In the genomic region with DNA sequence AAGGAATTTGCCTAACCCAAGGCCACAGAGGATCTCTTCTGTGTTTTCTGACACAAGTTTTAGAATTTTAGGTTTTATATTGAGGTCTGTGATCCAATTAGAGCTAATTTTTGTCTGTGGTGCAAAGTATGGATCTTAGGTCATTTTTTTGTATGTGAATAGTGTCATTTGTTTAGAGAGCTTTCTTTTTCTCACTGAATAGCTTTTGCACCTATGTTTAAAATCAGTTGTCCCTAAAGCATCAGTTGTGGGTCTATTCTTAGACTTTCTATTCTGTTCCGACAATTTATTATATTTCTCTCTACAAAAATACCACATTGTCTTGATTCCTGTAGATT, we compare ENCODE assay signal across 8 cellular contexts. TPM values are rescaled to one million over a fixed set of nuclear protein-coding genes. Genes with fewer than 3 reads are reported as not detected.
DNase-seq lines count a peak whose midpoint lies in the region; ATAC-seq, FAIRE-seq and TF ChIP-seq lines count a peak whose summit lies in the region.

No MANE protein-coding gene starts in this region.

- no peak overlapping the region for H2AK5ac ChIP-seq in IMR-90 (ENCODE audit: low read depth, low read length)

- POLR2A ChIA-PET in IMR-90 (lab: Charles Lee; ENCODE audit: unreplicated experiment): no interaction called here

- intact Hi-C loops in IMR-90 (cut with micrococcal nuclease) (loop anchor here (1.0 kb wide), 1 partner anchor 41 kb away; a partner anchor contains a TSS), pancreas (cut with DNase I) (no loop called here)

- H3K79me1 ChIP-seq in IMR-90 (ENCODE audit: low read depth in 1 of 2, low read length in 2 of 2): peaks cover 0 to 7% of the 10 kb centered on the region in 2 experiments; a peak in 2 of 4 replicates

- peak overlapping the region; percentile 86 for H3K4me3 ChIP-seq in IMR-90 (ENCODE audit: insufficient read depth, low read depth, low read length)
- peak overlapping the region; percentile 100 for H3K4me3 ChIP-seq in effector memory CD4-positive, alpha-beta T cell (ENCODE audit: insufficient read depth, low read depth, low read length, poor library complexity, severe bottlenecking)
- peak overlapping the region; percentile 55 to 73 (median 63) for H3K4me3 ChIP-seq in pancreas

- no peak overlapping the region for H2BK20ac ChIP-seq in IMR-90 (ENCODE audit: low read depth, low read length)

- in situ Hi-C loops in IMR-90 (cut with MboI; ENCODE audit: low sequenced_read_pairs): no loop called here
- in situ Hi-C loops in KBM-7 (cut with MboI; ENCODE audit: low pct_unique_long_range_greater_than_20kb, low sequenced_read_pairs): no loop called here

- BruUV-seq in IMR-90 (replicated peaks; lab: Mats Ljungman, UMichigan): no TSS peak

- peak overlapping the region; percentile 60; the same call in 1 of the 2 replicates for H3K56ac ChIP-seq in IMR-90 (ENCODE audit: extremely low read depth, insufficient read depth, low read length)

- dilution Hi-C loops in IMR-90 (cut with HindIII; ENCODE audit: low sequenced_read_pairs, unreplicated experiment): no loop called here

- H3K9me1 ChIP-seq in IMR-90 (ENCODE audit: insufficient read depth, low read length): no peaks in the 10 kb centered on the region

- DNase-seq in IMR-90 (no peak), pancreas (no peak), DMS53 (lab: John Stamatoyannopoulos, UW) (no peak), KBM-7 (no peak)
- DNase-seq in effector memory CD4-positive, alpha-beta T cell: no peak
- no peak for DNase-seq in stimulated activated CD4-positive, alpha-beta T cell treated with anti-CD3 and anti-CD28 coated beads, Interleukin-2, amount 100 ng/mL, for 24 hours

- H2AK9ac ChIP-seq in IMR-90 (replicated peaks; ENCODE audit: low read depth, low read length, poor library complexity): no peak overlapping the region

- CTCF ChIA-PET in IMR-90 (lab: Yijun Ruan, JAX): no interaction called here

- H3K4me2 ChIP-seq in IMR-90 (ENCODE audit: low read depth, low read length): peak overlapping the region; percentile 73

- H2AFZ ChIP-seq in IMR-90 (replicated peaks; ENCODE audit: low read length, poor library complexity): peak overlapping the region; percentile 38

- no peak for FAIRE-seq in pancreas (lab: Jason Lieb, UNC)

- no peaks in the 10 kb centered on the region for H3K9me3 ChIP-seq in IMR-90 (ENCODE audit: control insufficient read depth, insufficient read depth, low read length)
- no peaks in the 10 kb centered on the region for H3K9me3 ChIP-seq in effector memory CD4-positive, alpha-beta T cell (ENCODE audit: control insufficient read depth, low read length)
- H3K9me3 ChIP-seq in pancreas: no peaks in the 10 kb centered on the region

- no CpG with 5 or more reads among the region's 1 CpG for WGBS in IMR-90 (ENCODE audit: extremely low coverage in 2 of 2, insufficient read length in 1 of 2), 2 experiments
- WGBS in pancreas, 2 donors: 7 to 11% methylated on average over 1 of the region's 1 CpG

- TF ChIP-seq CTCF in 22Rv1 (IDR thresholded peaks at IDR 0.05) (no peak), IMR-90 (conservative IDR thresholded peaks at IDR 0.05; ENCODE audit: low read depth, low read length) (no peak), pancreas (IDR thresholded peaks at IDR 0.05) (no peak)

- no peak overlapping the region for H2BK15ac ChIP-seq in IMR-90 (ENCODE audit: low read depth, low read length)

- TF ChIP-seq POLR2A in IMR-90 (IDR thresholded peaks at IDR 0.05; ENCODE audit: low read depth, low read length): no peak

- H4K20me1 ChIP-seq in IMR-90 (ENCODE audit: insufficient read depth, low read length): no peaks in the 10 kb centered on the region

- H3K4me1 ChIP-seq in IMR-90 (ENCODE audit: control insufficient read depth, insufficient read depth, low read length) (no peaks in the 10 kb centered on the region), pancreas (peaks cover 0 to 27% (median 4%) of the 10 kb centered on the region in 3 donors)
- peaks cover 7% of the 10 kb centered on the region for H3K4me1 ChIP-seq in effector memory CD4-positive, alpha-beta T cell (ENCODE audit: control insufficient read depth, insufficient read depth, low read length, poor library complexity, severe bottlenecking)

- H3K18ac ChIP-seq in IMR-90 (ENCODE audit: low read depth, low read length): no peak overlapping the region

- no peaks in the 10 kb centered on the region for H3K36me3 ChIP-seq in IMR-90 (ENCODE audit: control insufficient read depth, insufficient read depth, low read length)
- peaks cover 7% of the 10 kb centered on the region for H3K36me3 ChIP-seq in effector memory CD4-positive, alpha-beta T cell (ENCODE audit: control insufficient read depth, insufficient read depth, low read length)
- no peaks in the 10 kb centered on the region for H3K36me3 ChIP-seq in pancreas

- H3K27me3 ChIP-seq in IMR-90 (ENCODE audit: control insufficient read depth, insufficient read depth, low read length): no peaks in the 10 kb centered on the region
- no peaks in the 10 kb centered on the region for H3K27me3 ChIP-seq in effector memory CD4-positive, alpha-beta T cell (replicated peaks; ENCODE audit: control insufficient read depth, insufficient read depth, low read length, poor library complexity, severe bottlenecking)
- H3K27me3 ChIP-seq in pancreas: no peaks in the 10 kb centered on the region

- no peak overlapping the region for H3K14ac ChIP-seq in IMR-90 (replicated peaks; ENCODE audit: low read depth, low read length)

- 0 out of 2 replicates have a peak overlapping the region, but pooled peaks have one; percentile 51 for H3K23ac ChIP-seq in IMR-90 (ENCODE audit: low read depth, low read length)

- no peak overlapping the region for H4K91ac ChIP-seq in IMR-90 (ENCODE audit: insufficient read depth, low read depth, low read length)

- H2BK120ac ChIP-seq in IMR-90 (ENCODE audit: low read depth, low read length): no peak overlapping the region

- peak overlapping the region; percentile 43; the same call in 1 of the 2 replicates for H3K9ac ChIP-seq in IMR-90 (ENCODE audit: low read depth, low read length)

- peak; percentile 24 for ATAC-seq in GM19395 (IDR thresholded peaks at IDR 0.05; ENCODE audit: unreplicated experiment)
- no peak for ATAC-seq in IMR-90 (ENCODE audit: low read depth)
- no peak for ATAC-seq in pancreas

- no peak overlapping the region for H3K4ac ChIP-seq in IMR-90 (ENCODE audit: low read depth, low read length)

- TF ChIP-seq RAD21 in IMR-90 (IDR thresholded peaks at IDR 0.05; ENCODE audit: low read length): no peak

- H3K27ac ChIP-seq in 22Rv1 (peak overlapping the region; percentile 96), IMR-90 (ENCODE audit: insufficient read depth, low read length) (no peak overlapping the region), pancreas (peak overlapping the region; percentile 85 to 95 (median 91))
- peak overlapping the region; percentile 93 for H3K27ac ChIP-seq in effector memory CD4-positive, alpha-beta T cell (ENCODE audit: insufficient read depth, low read length, poor library complexity, severe bottlenecking)

- H2BK5ac ChIP-seq in IMR-90 (ENCODE audit: low read depth, low read length, poor library complexity, severe bottlenecking): peak overlapping the region; percentile 22

- H4K5ac ChIP-seq in IMR-90 (ENCODE audit: low read depth, low read length): no peak overlapping the region

- peak overlapping the region in 1 of 2 experiments; percentile 36; a peak in 1 of 4 replicates for H4K8ac ChIP-seq in IMR-90 (ENCODE audit: low read depth in 2 of 2, low read length in 2 of 2)

TF ChIP-seq in IMR-90, 13 proteins besides CTCF, POLR2A, EP300 and RAD21:
- no peak for TF ChIP-seq RFX5 (IDR thresholded peaks at IDR 0.05; ENCODE audit: low read depth, low read length)
- TF ChIP-seq, protein P1, sequence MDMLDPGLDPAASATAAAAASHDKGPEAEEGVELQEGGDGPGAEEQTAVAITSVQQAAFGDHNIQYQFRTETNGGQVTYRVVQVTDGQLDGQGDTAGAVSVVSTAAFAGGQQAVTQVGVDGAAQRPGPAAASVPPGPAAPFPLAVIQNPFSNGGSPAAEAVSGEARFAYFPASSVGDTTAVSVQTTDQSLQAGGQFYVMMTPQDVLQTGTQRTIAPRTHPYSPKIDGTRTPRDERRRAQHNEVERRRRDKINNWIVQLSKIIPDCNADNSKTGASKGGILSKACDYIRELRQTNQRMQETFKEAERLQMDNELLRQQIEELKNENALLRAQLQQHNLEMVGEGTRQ (IDR thresholded peaks at IDR 0.05; ENCODE audit: low read depth, low read length): no peak

RNA-seq across cellular contexts. Expression of a gene that starts 0.3 kb away (rescaled TPM):
- total RNA-seq in IMR-90 (2012; rRNA removed) (7.2 and 7.8 TPM in 2 replicates), pancreas (10 to 100 TPM in 2 of 6 donors, 1 to 10 TPM in 4; 7.5 to 14.4 (median 8.9) TPM)
- polyA plus RNA-seq in IMR-90 (2012; rRNA removed) (3.2 and 3.5 TPM in 2 replicates), pancreas (1 to 10 TPM; 5.0 to 5.9 TPM)
- 0.86 and 2.0 TPM in 2 replicates for polyA plus RNA-seq in IMR-90 (2012; cell fraction: cytosol; rRNA removed)
- 1.2 and 4.7 TPM in 2 replicates for polyA plus RNA-seq in IMR-90 (2012; cell fraction: nucleus; rRNA removed; ENCODE audit: low replicate concordance)

RNA-seq across cellular contexts. Expression of a gene that starts 41.3 kb away (rescaled TPM):
- total RNA-seq in IMR-90 (2012; rRNA removed) (11.1 and 24.4 TPM in 2 replicates), pancreas (10 to 100 TPM in 3 of 6 donors, 1 to 10 TPM in 3; 4.5 to 13.9 (median 9.6) TPM)
- polyA plus RNA-seq in IMR-90 (2012; rRNA removed) (7.2 and 10.1 TPM in 2 replicates), pancreas (1 to 10 TPM; 6.5 to 8.3 TPM)
- 3.5 and 5.2 TPM in 2 replicates for polyA plus RNA-seq in IMR-90 (2012; cell fraction: cytosol; rRNA removed)
- 1.7 and 6.5 TPM in 2 replicates for polyA plus RNA-seq in IMR-90 (2012; cell fraction: nucleus; rRNA removed; ENCODE audit: low replicate concordance)
